ENCODE assay signal across 9 cellular contexts in the genomic region with DNA sequence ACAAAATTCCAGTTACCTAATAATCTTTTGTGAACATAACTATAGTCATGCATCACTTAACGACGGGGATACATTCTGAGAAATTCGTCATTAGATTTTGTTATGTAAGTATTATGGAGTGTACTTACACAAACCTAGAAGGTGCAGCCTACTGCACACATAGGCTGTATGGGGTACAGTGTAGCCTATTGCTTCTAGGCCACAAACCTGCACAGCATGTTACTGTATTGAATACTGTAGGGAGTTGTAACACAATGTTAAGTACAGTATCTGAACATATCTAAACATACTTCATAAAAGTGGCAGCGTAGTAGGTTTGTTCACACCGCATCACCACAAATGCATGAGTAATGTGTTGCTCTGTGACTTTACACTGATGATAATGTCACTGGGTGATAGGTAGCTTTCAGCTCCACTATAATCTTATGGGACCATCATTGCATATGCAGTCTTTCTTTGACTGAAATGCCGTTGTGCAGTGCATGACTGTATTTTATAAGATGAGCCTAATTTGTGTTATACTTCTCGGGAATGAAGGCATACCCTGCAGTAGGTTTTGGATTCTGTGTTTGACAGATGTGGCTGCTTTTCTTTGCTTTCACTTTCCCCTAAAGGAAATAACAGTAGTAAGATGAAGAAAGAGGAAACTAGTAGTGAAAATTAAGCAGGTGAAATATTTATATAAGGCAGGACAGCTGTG.
DNase-seq lines count a peak whose midpoint lies in the region; ATAC-seq and FAIRE-seq lines count a peak whose summit lies in the region.
"Had no signal": no experiment of that assay in that cellular context is flagged by ENCODE, and none has a peak within 500 bp of the region (broad histone marks: within the 10 kb centered on the region; RNA-seq: fewer than 3 reads in every experiment).

No MANE protein-coding gene starts in this region.

- H3K36me3 Mint-ChIP-seq in activated naive CD8-positive, alpha-beta T cell treated with anti-CD3 and anti-CD28 coated beads, Interleukin-2, amount 50 U/mL, for 24 hours (ENCODE audit: low read depth), result peaks cover 7% of the 10 kb centered on the region

- ATAC-seq in GM18508 (IDR thresholded peaks at IDR 0.05; ENCODE audit: insufficient read depth, unreplicated experiment) (peak; percentile 72), GM21390 (IDR thresholded peaks at IDR 0.05; ENCODE audit: unreplicated experiment) (peak; percentile 86), HG03354 (IDR thresholded peaks at IDR 0.05; ENCODE audit: poor library complexity, severe bottlenecking, unreplicated experiment) (peak; percentile 88), left ventricle myocardium superior (no peak)
- ATAC-seq in activated naive CD8-positive, alpha-beta T cell treated with anti-CD3 and anti-CD28 coated beads, Interleukin-2, amount 50 U/mL, for 24 hours, result peak; percentile 92

- H3K4me3 Mint-ChIP-seq in activated naive CD8-positive, alpha-beta T cell treated with anti-CD3 and anti-CD28 coated beads, Interleukin-2, amount 50 U/mL, for 24 hours, result peak overlapping the region; percentile 58

- no peaks in the 10 kb centered on the region for H3K9me3 Mint-ChIP-seq in activated naive CD8-positive, alpha-beta T cell treated with anti-CD3 and anti-CD28 coated beads, Interleukin-2, amount 50 U/mL, for 24 hours

- no peak for FAIRE-seq in urothelium cell line (lab: Jason Lieb, UNC)
- FAIRE-seq: bronchial epithelial cell had no signal

- DNase-seq in activated naive CD8-positive, alpha-beta T cell treated with anti-CD3 and anti-CD28 coated beads, Interleukin-2, amount 50 U/mL, for 24 hours, result peak; percentile 11
- no peak for DNase-seq in left ventricle myocardium superior
- DNase-seq in urothelium cell line (ENCODE audit: low spot score), result no peak
- no peak for DNase-seq in DMS114 treated with DMSO at 0.1 percent for 48 hours (lab: John Stamatoyannopoulos, UW; ENCODE audit: unreplicated experiment)
- no peak for DNase-seq in inferior parietal cortex (ENCODE audit: extremely low spot score)

- peak overlapping the region; percentile 60 for H3K27ac Mint-ChIP-seq in activated naive CD8-positive, alpha-beta T cell treated with anti-CD3 and anti-CD28 coated beads, Interleukin-2, amount 50 U/mL, for 24 hours

- H3K4me1 Mint-ChIP-seq in activated naive CD8-positive, alpha-beta T cell treated with anti-CD3 and anti-CD28 coated beads, Interleukin-2, amount 50 U/mL, for 24 hours, result peaks cover 42% of the 10 kb centered on the region

- intact Hi-C loops in left ventricle myocardium superior (cut with micrococcal nuclease), result no loop called here

- H3K27me3 Mint-ChIP-seq in activated naive CD8-positive, alpha-beta T cell treated with anti-CD3 and anti-CD28 coated beads, Interleukin-2, amount 50 U/mL, for 24 hours, result no peaks in the 10 kb centered on the region
